In the genomic region with DNA sequence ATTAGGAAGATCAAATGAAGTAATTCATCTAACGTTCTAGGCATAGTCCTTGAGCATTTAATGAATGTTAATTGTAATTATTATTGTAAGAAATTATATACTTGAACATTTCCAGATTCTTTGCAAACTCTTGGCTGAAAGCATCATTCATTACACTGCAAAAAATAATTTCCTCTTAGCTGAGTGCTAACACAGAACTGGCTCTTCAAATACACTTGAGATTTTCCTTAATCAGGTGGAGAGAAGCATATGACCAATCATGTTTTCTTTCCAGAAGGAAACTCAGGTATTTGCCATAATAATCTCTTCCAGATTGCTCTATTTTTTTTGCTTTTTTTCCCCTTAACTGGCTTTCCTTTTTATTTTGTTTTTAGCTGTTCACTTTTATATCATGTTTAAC, we compare ENCODE assay signal across 24 cellular contexts.
"Had no signal": no experiment of that assay in that cellular context is flagged by ENCODE, and none has a peak within 500 bp of the region (broad histone marks: within the 10 kb centered on the region; RNA-seq: fewer than 3 reads in every experiment).

No MANE protein-coding gene starts in this region.

- H3K4me3 ChIP-seq: esophagus muscularis mucosa, gastroesophageal sphincter, lower lobe of right lung, spleen, stomach, thoracic aorta, transverse colon had no signal

- H3K9me3 Mint-ChIP-seq: memory B cell, mesothelial cell of epicardium, natural killer cell, neural crest cell had no signal

- H3K27me3 ChIP-seq: esophagus muscularis mucosa, gastroesophageal sphincter, spleen, stomach, transverse colon had no signal

- H3K27ac Mint-ChIP-seq: memory B cell, mesothelial cell of epicardium, natural killer cell had no signal

- H3K9me3 ChIP-seq: esophagus muscularis mucosa, gastroesophageal sphincter, lower lobe of right lung, spleen, stomach, thoracic aorta, transverse colon had no signal

- H3K27me3 Mint-ChIP-seq: memory B cell had no signal

- H3K36me3 ChIP-seq: esophagus muscularis mucosa, gastroesophageal sphincter, stomach, thoracic aorta had no signal

- H3K4me3 Mint-ChIP-seq: memory B cell, mesothelial cell of epicardium, natural killer cell, neural crest cell had no signal

- H3K36me3 Mint-ChIP-seq: natural killer cell had no signal

- H3K4me1 Mint-ChIP-seq: neural crest cell had no signal

- ATAC-seq: gastroesophageal sphincter, left lobe of liver, natural killer cell, sciatic nerve had no signal

- H3K4me1 ChIP-seq: stomach, transverse colon had no signal

- H3K27ac ChIP-seq: epithelial cell of prostate, esophagus muscularis mucosa, gastroesophageal sphincter, lower lobe of right lung, spleen, stomach, thoracic aorta, transverse colon had no signal

- DNase-seq: cortex of kidney; effector memory CD4-positive, alpha-beta T cell; glutamatergic neuron; islet precursor cell; lower lobe of right lung; natural killer cell; posterior cingulate gyrus; spleen; stimulated activated CD4-positive, alpha-beta T cell treated with anti-CD3 and anti-CD28 coated beads, Interleukin-15, amount 100 ng/mL, for 24 hours; stimulated activated CD4-positive, alpha-beta T cell treated with anti-CD3 and anti-CD28 coated beads, Interleukin-1b, Interleukin-23, amount 100 ng/mL, for 48 hours; stimulated activated CD4-positive, alpha-beta T cell treated with anti-CD3 and anti-CD28 coated beads, Interleukin-4, amount 100 ng/mL, for 24 hours; stimulated activated naive CD4-positive, alpha-beta T cell; stomach; substantia nigra; transverse colon had no signal
